Comparison of ENCODE assay signal across 23 cellular contexts in genomic region chr1:14826731-14827326, GRCh38.
"Had no signal": no experiment of that assay in that cellular context is flagged by ENCODE, and none has a peak within 500 bp of the region (broad histone marks: within the 10 kb centered on the region; RNA-seq: fewer than 3 reads in every experiment).

No MANE protein-coding gene starts in this region.

- H3K4me1 Mint-ChIP-seq: activated B cell treated with CpG ODN at 0.5 μM for 24 hours; activated CD4-positive, alpha-beta T cell treated with anti-CD3 and anti-CD28 coated beads, Interleukin-2, amount 10 ng/mL, durations not matched to agents 24 days and 14 days; activated naive CD8-positive, alpha-beta T cell treated with anti-CD3 and anti-CD28 coated beads, Interleukin-2, amount 10 ng/mL, durations not matched to agents 7 days and 5 days; central memory CD8-positive, alpha-beta T cell had no signal

- H3K4me3 Mint-ChIP-seq: activated B cell treated with CpG ODN at 0.5 μM for 24 hours; activated CD4-positive, alpha-beta T cell treated with anti-CD3 and anti-CD28 coated beads, Interleukin-2, amount 10 ng/mL, durations not matched to agents 24 days and 14 days; activated naive CD8-positive, alpha-beta T cell treated with anti-CD3 and anti-CD28 coated beads, Interleukin-2, amount 10 ng/mL, durations not matched to agents 7 days and 5 days; activated T-cell treated with anti-CD3 and anti-CD28 coated beads, Interleukin-2, amount 50 U/mL, for 4 hours; central memory CD8-positive, alpha-beta T cell; T-helper 1 cell treated with Interleukin-12 subunit alpha and Interleukin-12 subunit beta and Interleukin-4 antibody, amounts not matched to agents 30 μg/mL and 1 μg/mL, for 36 hours had no signal

- H3K4me3 ChIP-seq: Peyer's patch, SJCRH30 had no signal

- H3K27me3 Mint-ChIP-seq: activated CD4-positive, alpha-beta T cell treated with anti-CD3 and anti-CD28 coated beads, Interleukin-2, amount 10 ng/mL, durations not matched to agents 24 days and 14 days had no signal

- H3K36me3 ChIP-seq: Peyer's patch, SJCRH30 had no signal

- H3K9me3 Mint-ChIP-seq: activated B cell treated with CpG ODN at 0.5 μM for 24 hours; activated CD4-positive, alpha-beta T cell treated with anti-CD3 and anti-CD28 coated beads, Interleukin-2, amount 10 ng/mL, durations not matched to agents 24 days and 14 days; activated naive CD8-positive, alpha-beta T cell treated with anti-CD3 and anti-CD28 coated beads, Interleukin-2, amount 10 ng/mL, durations not matched to agents 7 days and 5 days; activated T-cell treated with anti-CD3 and anti-CD28 coated beads, Interleukin-2, amount 50 U/mL, for 4 hours; central memory CD8-positive, alpha-beta T cell; T-helper 1 cell treated with Interleukin-12 subunit alpha and Interleukin-12 subunit beta and Interleukin-4 antibody, amounts not matched to agents 30 μg/mL and 1 μg/mL, for 36 hours had no signal

- H3K27ac ChIP-seq: Peyer's patch, RWPE1, SJCRH30 had no signal

- H3K4me1 ChIP-seq: Peyer's patch, SJCRH30 had no signal

- H3K27me3 ChIP-seq: Peyer's patch had no signal

- H3K36me3 Mint-ChIP-seq: activated naive CD8-positive, alpha-beta T cell treated with anti-CD3 and anti-CD28 coated beads, Interleukin-2, amount 10 ng/mL, durations not matched to agents 7 days and 5 days had no signal

- H3K27ac Mint-ChIP-seq: activated B cell treated with CpG ODN at 0.5 μM for 24 hours; activated CD4-positive, alpha-beta T cell treated with anti-CD3 and anti-CD28 coated beads, Interleukin-2, amount 10 ng/mL, durations not matched to agents 24 days and 14 days; activated naive CD8-positive, alpha-beta T cell treated with anti-CD3 and anti-CD28 coated beads, Interleukin-2, amount 10 ng/mL, durations not matched to agents 7 days and 5 days; T-helper 1 cell treated with Interleukin-12 subunit alpha and Interleukin-12 subunit beta and Interleukin-4 antibody, amounts not matched to agents 30 μg/mL and 1 μg/mL, for 36 hours had no signal

- H3K9me3 ChIP-seq: Peyer's patch, SJCRH30 had no signal

- DNase-seq: activated B cell treated with CpG ODN at 0.5 μM for 24 hours; activated CD4-positive, alpha-beta T cell treated with anti-CD3 and anti-CD28 coated beads for 1 hour; activated CD4-positive, alpha-beta T cell treated with anti-CD3 and anti-CD28 coated beads, Interleukin-2, amount 10 ng/mL, durations not matched to agents 24 days and 14 days; activated CD4-positive, alpha-beta T cell treated with anti-CD3 and anti-CD28 coated beads, Interleukin-2, amount 50 U/mL, for 48 hours; activated CD8-positive, alpha-beta memory T cell treated with anti-CD3 and anti-CD28 coated beads for 24 hours; activated gamma-delta T cell; activated naive CD4-positive, alpha-beta T cell treated with anti-CD3 and anti-CD28 coated beads, Interleukin-2, amount 50 U/mL, for 16 hours; activated naive CD8-positive, alpha-beta T cell treated with anti-CD3 and anti-CD28 coated beads, Interleukin-2, amount 10 ng/mL, durations not matched to agents 7 days and 5 days; activated T-cell treated with anti-CD3 and anti-CD28 coated beads, Interleukin-2, amount 50 U/mL, for 4 hours; aorta; Karpas-422; NCI-H1105 treated with DMSO at 0.1 percent for 48 hours; NCI-H1436 treated with DMSO at 0.1 percent for 48 hours; NCI-H187; NCI-H2081; NCI-H510A treated with DMSO at 0.1 percent for 48 hours; NK-92 treated with Interleukin-12 subunit alpha and Interleukin-12 subunit beta, amount 100 ng/mL, for 24 hours; Right ventricle myocardium superior; SJCRH30 had no signal

- ATAC-seq: activated T-cell treated with anti-CD3 and anti-CD28 coated beads, Interleukin-2, amount 50 U/mL, for 4 hours had no signal
